17 cellular contexts compared by ENCODE assay signal in the genomic region with DNA sequence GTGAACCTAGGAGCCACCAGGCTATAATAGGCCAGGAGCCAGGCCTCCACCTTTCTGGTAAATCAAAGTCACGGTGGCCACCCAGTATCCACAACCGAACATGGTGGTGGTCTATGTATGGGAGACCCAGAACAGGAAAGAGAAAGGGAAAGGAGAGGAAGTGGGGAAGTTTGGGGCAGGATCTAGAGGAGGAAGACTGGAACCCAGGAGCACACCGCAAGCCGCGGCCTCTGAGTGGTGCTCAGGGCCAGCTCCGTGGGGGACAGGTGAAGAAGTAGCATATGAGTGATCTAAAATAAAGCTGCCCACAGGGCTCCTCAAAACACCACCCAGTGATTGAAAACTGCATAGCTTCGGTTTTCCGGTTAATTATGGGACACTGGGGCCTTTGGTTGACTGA.
DNase-seq lines count a peak whose midpoint lies in the region; ATAC-seq and TF ChIP-seq lines count a peak whose summit lies in the region.
"Had no signal": no experiment of that assay in that cellular context is flagged by ENCODE, and none has a peak within 500 bp of the region (broad histone marks: within the 10 kb centered on the region; RNA-seq: fewer than 3 reads in every experiment).

No MANE protein-coding gene starts in this region.

- peak overlapping the region; percentile 11 for H3K27ac ChIP-seq in upper lobe of right lung

- no peak for TF ChIP-seq CTCF in upper lobe of right lung (IDR thresholded peaks at IDR 0.05)

- H3K4me3 ChIP-seq in upper lobe of right lung: no peak overlapping the region
- H3K4me3 ChIP-seq: Peyer's patch had no signal

- H3K27me3 ChIP-seq in upper lobe of right lung: no peaks in the 10 kb centered on the region
- H3K27me3 ChIP-seq: Peyer's patch had no signal

- intact Hi-C loops in activated T-helper 1 cell treated with anti-CD3 and anti-CD28 coated beads, Interleukin-12 subunit alpha, Interleukin-12 subunit beta, Interleukin-2, Interleukin-4 antibody, amounts not matched to agents 30 ng/mL and 10 ng/mL and 1 ng/mL, durations not matched to agents 14 hours and 24 hours and 36 hours (cut with micrococcal nuclease): loop anchor here (2.0 to 5.0 kb wide), 4 partner anchors 71 to 273 kb away; a partner anchor contains a TSS
- intact Hi-C loops in upper lobe of right lung (cut with DNase I): loop anchor here (5.0 kb wide), 1 partner anchor 278 kb away; no protein-coding TSS in a partner anchor

- H3K4me1 Mint-ChIP-seq in activated T-helper 1 cell treated with anti-CD3 and anti-CD28 coated beads, Interleukin-12 subunit alpha, Interleukin-12 subunit beta, Interleukin-2, Interleukin-4 antibody, amounts not matched to agents 30 ng/mL and 10 ng/mL and 1 ng/mL, durations not matched to agents 14 hours and 24 hours and 36 hours (ENCODE audit: low read depth): peaks cover 17% of the 10 kb centered on the region
- peaks cover 36% of the 10 kb centered on the region for H3K4me1 Mint-ChIP-seq in memory B cell
- H3K4me1 Mint-ChIP-seq: CD14-positive monocyte had no signal

- no peaks in the 10 kb centered on the region for H3K9me3 ChIP-seq in upper lobe of right lung

- no peak for ATAC-seq in memory B cell (ENCODE audit: low read depth)
- no peak for ATAC-seq in upper lobe of right lung
- ATAC-seq in HG03175 (IDR thresholded peaks at IDR 0.05; ENCODE audit: unreplicated experiment): no peak
- no peak for ATAC-seq in activated naive CD4-positive, alpha-beta T cell treated with anti-CD3 and anti-CD28 coated beads, Interleukin-2, amount 50 U/mL, for 72 hours

- no peaks in the 10 kb centered on the region for H3K27me3 Mint-ChIP-seq in activated T-helper 1 cell treated with anti-CD3 and anti-CD28 coated beads, Interleukin-12 subunit alpha, Interleukin-12 subunit beta, Interleukin-2, Interleukin-4 antibody, amounts not matched to agents 30 ng/mL and 10 ng/mL and 1 ng/mL, durations not matched to agents 14 hours and 24 hours and 36 hours (ENCODE audit: insufficient read depth)
- no peaks in the 10 kb centered on the region for H3K27me3 Mint-ChIP-seq in memory B cell

- no peak overlapping the region for H3K4me3 Mint-ChIP-seq in activated T-helper 1 cell treated with anti-CD3 and anti-CD28 coated beads, Interleukin-12 subunit alpha, Interleukin-12 subunit beta, Interleukin-2, Interleukin-4 antibody, amounts not matched to agents 30 ng/mL and 10 ng/mL and 1 ng/mL, durations not matched to agents 14 hours and 24 hours and 36 hours
- H3K4me3 Mint-ChIP-seq in memory B cell: no peak overlapping the region
- H3K4me3 Mint-ChIP-seq: CD14-positive monocyte had no signal

- no peaks in the 10 kb centered on the region for H3K36me3 ChIP-seq in upper lobe of right lung
- H3K36me3 ChIP-seq: Peyer's patch had no signal

- H3K4me1 ChIP-seq in upper lobe of right lung: peaks cover 11% of the 10 kb centered on the region

- peaks cover 8% of the 10 kb centered on the region for H3K36me3 Mint-ChIP-seq in activated T-helper 1 cell treated with anti-CD3 and anti-CD28 coated beads, Interleukin-12 subunit alpha, Interleukin-12 subunit beta, Interleukin-2, Interleukin-4 antibody, amounts not matched to agents 30 ng/mL and 10 ng/mL and 1 ng/mL, durations not matched to agents 14 hours and 24 hours and 36 hours (ENCODE audit: low read depth)
- peaks cover 23% of the 10 kb centered on the region for H3K36me3 Mint-ChIP-seq in memory B cell
- H3K36me3 Mint-ChIP-seq in activated naive CD4-positive, alpha-beta T cell treated with anti-CD3 and anti-CD28 coated beads, Interleukin-2, amount 50 U/mL, for 72 hours: peaks cover 4 to 9% of the 10 kb centered on the region in 2 donors

- DNase-seq in activated CD8-positive, alpha-beta memory T cell treated with anti-CD3 and anti-CD28 coated beads for 24 hours: peak; percentile 32
- no peak for DNase-seq in activated CD8-positive, alpha-beta memory T cell treated with anti-CD3 and anti-CD28 coated beads, Interleukin-2, amount 50 U/mL, for 4 hours
- DNase-seq in activated T-helper 1 cell treated with anti-CD3 and anti-CD28 coated beads, Interleukin-12 subunit alpha, Interleukin-12 subunit beta, Interleukin-2, Interleukin-4 antibody, amounts not matched to agents 30 ng/mL and 10 ng/mL and 1 ng/mL, durations not matched to agents 14 hours and 24 hours and 36 hours (ENCODE audit: low spot score): no peak
- DNase-seq in memory B cell (ENCODE audit: low spot score in 2 of 2): no peak
- DNase-seq in upper lobe of right lung: no peak
- DNase-seq in cortex of kidney (lab: John Stamatoyannopoulos, UW): no peak
- no peak for DNase-seq in activated naive CD4-positive, alpha-beta T cell treated with anti-CD3 and anti-CD28 coated beads, Interleukin-2, amount 50 U/mL, for 72 hours (ENCODE audit: low spot score in 2 of 2)
- DNase-seq: 8988T, COR-L47, DMS53, H7, NCI-H1436 treated with DMSO at 0.1 percent for 48 hours, NCI-H2081, NCI-H524, Peyer's patch had no signal

- peak overlapping the region; percentile 11 for H3K27ac Mint-ChIP-seq in activated T-helper 1 cell treated with anti-CD3 and anti-CD28 coated beads, Interleukin-12 subunit alpha, Interleukin-12 subunit beta, Interleukin-2, Interleukin-4 antibody, amounts not matched to agents 30 ng/mL and 10 ng/mL and 1 ng/mL, durations not matched to agents 14 hours and 24 hours and 36 hours
- H3K27ac Mint-ChIP-seq in memory B cell: peak overlapping the region; percentile 64
- no peak overlapping the region for H3K27ac Mint-ChIP-seq in activated naive CD4-positive, alpha-beta T cell treated with anti-CD3 and anti-CD28 coated beads, Interleukin-2, amount 50 U/mL, for 72 hours

- H3K9me3 Mint-ChIP-seq in activated T-helper 1 cell treated with anti-CD3 and anti-CD28 coated beads, Interleukin-12 subunit alpha, Interleukin-12 subunit beta, Interleukin-2, Interleukin-4 antibody, amounts not matched to agents 30 ng/mL and 10 ng/mL and 1 ng/mL, durations not matched to agents 14 hours and 24 hours and 36 hours: peaks cover 11% of the 10 kb centered on the region
- H3K9me3 Mint-ChIP-seq in memory B cell: no peaks in the 10 kb centered on the region
- peaks cover 5 to 10% of the 10 kb centered on the region in 2 donors for H3K9me3 Mint-ChIP-seq in activated naive CD4-positive, alpha-beta T cell treated with anti-CD3 and anti-CD28 coated beads, Interleukin-2, amount 50 U/mL, for 72 hours

Comparison
In these comparisons a context has a peak if more than half of its experiments do, and no peak if none do; other contexts are left out.
1. H3K27ac Mint-ChIP-seq: peak in activated T-helper 1 cell treated with anti-CD3 and anti-CD28 coated beads, Interleukin-12 subunit alpha, Interleukin-12 subunit beta, Interleukin-2, Interleukin-4 antibody, amounts not matched to agents 30 ng/mL and 10 ng/mL and 1 ng/mL, durations not matched to agents 14 hours and 24 hours and 36 hours (single experiment) and memory B cell (single experiment); none in activated naive CD4-positive, alpha-beta T cell treated with anti-CD3 and anti-CD28 coated beads, Interleukin-2, amount 50 U/mL, for 72 hours (0 of 2).